8 cellular contexts compared by ENCODE assay signal in genomic region chr11:100930185-100930778, GRCh38.
DNase-seq lines count a peak whose midpoint lies in the region; ATAC-seq, FAIRE-seq and TF ChIP-seq lines count a peak whose summit lies in the region.

No MANE protein-coding gene starts in this region.

- H3K4me1 ChIP-seq in body of pancreas = no peaks in the 10 kb centered on the region
- H3K4me1 ChIP-seq in upper lobe of left lung = no peaks in the 10 kb centered on the region

- H3K36me3 ChIP-seq in body of pancreas (replicated peaks in 1 of 2; ENCODE audit: insufficient read depth in 1 of 2, low read depth in 2 of 2) (no peaks in the 10 kb centered on the region), upper lobe of left lung (no peaks in the 10 kb centered on the region)

- 38 to 39% methylated on average over 5 of the region's 5 CpGs for WGBS in body of pancreas, 2 donors
- 38 to 44% methylated on average over 5 of the region's 5 CpGs for WGBS in upper lobe of left lung, 2 donors

- no peaks in the 10 kb centered on the region for H3K9me3 ChIP-seq in body of pancreas
- no peaks in the 10 kb centered on the region for H3K9me3 ChIP-seq in upper lobe of left lung

- no peak overlapping the region for H3K4me3 ChIP-seq in body of pancreas
- no peak overlapping the region for H3K4me3 ChIP-seq in upper lobe of left lung

- ATAC-seq in body of pancreas (peak; percentile 48), upper lobe of left lung (ENCODE audit: low FRiP score in 2 of 2) (peak in 1 of 2 donors; percentile 81), GM18858 (IDR thresholded peaks at IDR 0.05; ENCODE audit: unreplicated experiment) (no peak), HG03095 (IDR thresholded peaks at IDR 0.05; ENCODE audit: unreplicated experiment) (no peak)

- DNase-seq in NCI-H2171 treated with DMSO at 0.1 percent for 48 hours (lab: John Stamatoyannopoulos, UW) (peak; percentile 50), NCI-H2171 (lab: John Stamatoyannopoulos, UW) (no peak), NCI-H2196 treated with DMSO at 0.1 percent for 48 hours (lab: John Stamatoyannopoulos, UW; ENCODE audit: unreplicated experiment) (peak; percentile 14), body of pancreas (no peak), upper lobe of left lung (no peak)

- TF ChIP-seq POLR2A in body of pancreas (IDR thresholded peaks at IDR 0.05) = no peak
- TF ChIP-seq POLR2A in upper lobe of left lung (IDR thresholded peaks at IDR 0.05) = no peak

- peak; percentile 99 for FAIRE-seq in islet of Langerhans (lab: Jason Lieb, UNC)

- TF ChIP-seq CTCF in body of pancreas (IDR thresholded peaks at IDR 0.05) (peak; percentile 28 to 75 (median 63)), upper lobe of left lung (IDR thresholded peaks at IDR 0.05) (peak in 5 of 6 experiments; percentile 40 to 61 (median 54))

- H3K27me3 ChIP-seq in body of pancreas = no peaks in the 10 kb centered on the region
- no peaks in the 10 kb centered on the region for H3K27me3 ChIP-seq in upper lobe of left lung

- intact Hi-C loops in body of pancreas (cut with DNase I) = no loop called here

- no peak overlapping the region for H3K27ac ChIP-seq in body of pancreas
- H3K27ac ChIP-seq in upper lobe of left lung = no peak overlapping the region

- TF ChIP-seq EP300 in upper lobe of left lung (IDR thresholded peaks at IDR 0.05) = no peak

Comparison
In these comparisons a context has a peak if more than half of its experiments do, and no peak if none do; other contexts are left out.
1. DNase-seq: peak in NCI-H2171 treated with DMSO at 0.1 percent for 48 hours (single experiment) and NCI-H2196 treated with DMSO at 0.1 percent for 48 hours (single experiment); none in NCI-H2171 (single experiment), body of pancreas (0 of 4) and upper lobe of left lung (0 of 2).